ENCODE assay signal across 8 cellular contexts in genomic region chr11:12288212-12288933, GRCh38.
DNase-seq lines count a peak whose midpoint lies in the region; ATAC-seq and TF ChIP-seq lines count a peak whose summit lies in the region.

No MANE protein-coding gene starts in this region.

- peak; percentile 91 for TF ChIP-seq CTCF in MCF 10A (IDR thresholded peaks at IDR 0.05; ENCODE audit: unreplicated experiment)

- H3K27me3 ChIP-seq in iPS DF 6.9 (ENCODE audit: control insufficient read depth, insufficient read depth, low read length): no peaks in the 10 kb centered on the region

- H3K27me3 Mint-ChIP-seq in MCF 10A (ENCODE audit: insufficient read depth, unreplicated experiment): no peaks in the 10 kb centered on the region

- POLR2A ChIA-PET in MCF 10A (lab: Yijun Ruan, JAX): interaction anchor here (0.7 to 1.2 kb wide), 3 partner anchors 12 to 89 kb away, joined by 3 read pairs; partner anchors contain the start of gene PARVA

- no peak overlapping the region for H3K4me3 ChIP-seq in iPS DF 6.9 (ENCODE audit: low read length)
- no peak overlapping the region for H3K4me3 ChIP-seq in skin epidermis

- no peak for ATAC-seq in activated CD4-positive, CD25-positive, alpha-beta regulatory T cell treated with anti-CD3 and anti-CD28 coated beads, Interleukin-2, amount 50 U/mL, for 24 hours
- no peak for ATAC-seq in HG03135 (IDR thresholded peaks at IDR 0.05; ENCODE audit: unreplicated experiment)

- H3K4me3 Mint-ChIP-seq in MCF 10A (ENCODE audit: unreplicated experiment): peak overlapping the region; percentile 26

- intact Hi-C loops in MCF 10A (cut with micrococcal nuclease): loop anchor here (1.0 to 5.0 kb wide), 5 partner anchors 44 to 864 kb away; no protein-coding TSS in a partner anchor

- peaks cover 6% of the 10 kb centered on the region for H3K36me3 Mint-ChIP-seq in MCF 10A (ENCODE audit: insufficient read depth, unreplicated experiment)

- CTCF ChIA-PET in MCF 10A (lab: Yijun Ruan, JAX): interaction anchor here (0.5 to 16.6 kb wide), 42 partner anchors 8 to 895 kb away, joined by 3 to 314 read pairs (median 4); no protein-coding TSS in a partner anchor

- no peaks in the 10 kb centered on the region for H3K9me3 ChIP-seq in iPS DF 6.9 (ENCODE audit: control insufficient read depth, insufficient read depth, low read length)

- no peaks in the 10 kb centered on the region for H3K9me3 Mint-ChIP-seq in MCF 10A (ENCODE audit: unreplicated experiment)

- peak; percentile 18 for DNase-seq in activated CD4-positive, CD25-positive, alpha-beta regulatory T cell treated with anti-CD3 and anti-CD28 coated beads, Interleukin-2, amount 50 U/mL, for 16 hours (ENCODE audit: low read depth, low spot score)
- DNase-seq in NCI-H146 (lab: John Stamatoyannopoulos, UW): peak; percentile 74
- DNase-seq in SW480 (ENCODE audit: low spot score): peak; percentile 68
- peak; percentile 91 for DNase-seq in MCF 10A (ENCODE audit: unreplicated experiment)
- DNase-seq in iPS DF 6.9 (ENCODE audit: low read depth, low spot score): peak; percentile 85

- peak overlapping the region; percentile 20 for H3K27ac Mint-ChIP-seq in MCF 10A (ENCODE audit: low read depth, unreplicated experiment)

- no peaks in the 10 kb centered on the region for H3K36me3 ChIP-seq in iPS DF 6.9 (ENCODE audit: control insufficient read depth, insufficient read depth, low read length)

- H3K27ac ChIP-seq in iPS DF 6.9 (ENCODE audit: low read length) (no peak overlapping the region), skin epidermis (peak overlapping the region in 19 of 21 experiments; percentile 34 to 91 (median 72))

- no CpG with 5 or more reads among the region's 12 CpGs for WGBS in iPS DF 6.9 (ENCODE audit: insufficient coverage, insufficient read length)

- BruUV-seq in MCF 10A (replicated peaks; lab: Mats Ljungman, UMichigan): no TSS peak

- H3K4me1 Mint-ChIP-seq in MCF 10A (ENCODE audit: insufficient read depth, unreplicated experiment): peaks cover 42% of the 10 kb centered on the region

- no peaks in the 10 kb centered on the region for H3K4me1 ChIP-seq in iPS DF 6.9 (ENCODE audit: control insufficient read depth, insufficient read depth, low read length)

Comparison
In these comparisons a context has a peak if more than half of its experiments do, and no peak if none do; other contexts are left out.
1. DNase-seq: peak in every context shown above with its lines; median percentile 91 in MCF 10A; 85 in iPS DF 6.9; 74 in NCI-H146; 68 in SW480; 18 in activated CD4-positive, CD25-positive, alpha-beta regulatory T cell treated with anti-CD3 and anti-CD28 coated beads, Interleukin-2, amount 50 U/mL, for 16 hours.